In genomic region chr12:90337018-90337417, GRCh38 we compare ENCODE assay signal across 28 cellular contexts.
"Had no signal": no experiment of that assay in that cellular context is flagged by ENCODE, and none has a peak within 500 bp of the region (broad histone marks: within the 10 kb centered on the region; RNA-seq: fewer than 3 reads in every experiment).

No MANE protein-coding gene starts in this region.

- H3K4me2 ChIP-seq: neural progenitor cell had no signal

- H3K36me3 ChIP-seq: neural progenitor cell, ovary, sigmoid colon, spleen, suprapubic skin, tibial artery, transverse colon, upper lobe of right lung, uterus had no signal

- FAIRE-seq: small intestine had no signal

- H3K27me3 ChIP-seq: ovary, sigmoid colon, spleen, suprapubic skin, testis, tibial artery, transverse colon, upper lobe of right lung, uterus had no signal

- H3K79me2 ChIP-seq: parathyroid adenoma had no signal

- H2AFZ ChIP-seq: neural progenitor cell, parathyroid adenoma had no signal

- H3K27ac ChIP-seq: neural progenitor cell, ovary, parathyroid adenoma, psoas muscle, sigmoid colon, spleen, suprapubic skin, testis, tibial artery, transverse colon, upper lobe of right lung, uterus had no signal

- H3K4me3 ChIP-seq: neural progenitor cell, ovary, psoas muscle, sigmoid colon, spleen, suprapubic skin, testis, tibial artery, transverse colon, upper lobe of right lung, uterus had no signal

- ATAC-seq: naive thymus-derived CD4-positive, alpha-beta T cell; natural killer cell; psoas muscle; right cardiac atrium; stimulated activated memory B cell treated with anti-CD40 and anti-IgM and Interleukin-4, amounts not matched to agents 10 μg/mL and 1 μg/mL and 100 μg/mL, for 72 hours; stimulated activated naive CD8-positive, alpha-beta T cell treated with anti-CD3 and anti-CD28 coated beads, Interleukin-15, amount 100 ng/mL, for 72 hours; stimulated activated naive CD8-positive, alpha-beta T cell treated with anti-CD3 and anti-CD28 coated beads, Interleukin-15, Interleukin-2, amounts not matched to agents 100 U/mL and 50 U/mL, for 24 hours; upper lobe of right lung had no signal

- DNase-seq: naive thymus-derived CD4-positive, alpha-beta T cell; natural killer cell; occipital lobe; ovary; posterior cingulate gyrus; psoas muscle; right cardiac atrium; sigmoid colon; small intestine; spleen; stimulated activated CD4-positive, alpha-beta T cell treated with anti-CD3 and anti-CD28 coated beads, Interleukin-12 subunit alpha, Interleukin-12 subunit beta, amount 100 ng/mL, for 4 hours; stimulated activated CD4-positive, alpha-beta T cell treated with anti-CD3 and anti-CD28 coated beads, Interleukin-1b, Interleukin-23, amount 100 ng/mL, for 48 hours; stimulated activated CD4-positive, alpha-beta T cell treated with anti-CD3 and anti-CD28 coated beads, Interleukin-4, amount 100 ng/mL, for 1 hour; stimulated activated CD4-positive, alpha-beta T cell treated with anti-CD3 and anti-CD28 coated beads, Interleukin-4, amount 100 ng/mL, for 4 hours; stimulated activated CD8-positive, alpha-beta memory T cell treated with anti-CD3 and anti-CD28 coated beads, Interleukin-4, amount 100 ng/mL, for 48 hours; stimulated activated naive CD4-positive, alpha-beta T cell; stimulated activated naive CD8-positive, alpha-beta T cell treated with anti-CD3 and anti-CD28 coated beads, Interleukin-15, amount 100 ng/mL, for 72 hours; stimulated activated naive CD8-positive, alpha-beta T cell treated with anti-CD3 and anti-CD28 coated beads, Interleukin-15, Interleukin-2, amounts not matched to agents 100 U/mL and 50 U/mL, for 24 hours; substantia nigra; testis; tibial artery; transverse colon; upper lobe of right lung; uterus had no signal

- H3K9me3 ChIP-seq: ovary, psoas muscle, sigmoid colon, spleen, suprapubic skin, testis, tibial artery, transverse colon, upper lobe of right lung, uterus had no signal

- H3K9ac ChIP-seq: neural progenitor cell, parathyroid adenoma had no signal

- H3K4me1 ChIP-seq: parathyroid adenoma, psoas muscle, sigmoid colon, suprapubic skin, tibial artery, transverse colon, upper lobe of right lung, uterus had no signal
